Comparison of ENCODE assay signal across 16 cellular contexts in genomic region chr7:47771301-47771989, GRCh38.
A peak's percentile ranks its signal among the peaks of the same experiment; 100 is the strongest.
DNase-seq lines count a peak whose midpoint lies in the region; ATAC-seq and TF ChIP-seq lines count a peak whose summit lies in the region.
"Had no signal": no experiment of that assay in that cellular context is flagged by ENCODE, and none has a peak within 500 bp of the region (broad histone marks: within the 10 kb centered on the region; RNA-seq: fewer than 3 reads in every experiment).

No MANE protein-coding gene starts in this region.

- H3K14ac ChIP-seq in trophoblast cell (ENCODE audit: low read length): no peak overlapping the region

- H2BK12ac ChIP-seq in trophoblast cell (ENCODE audit: low read length): peak overlapping the region; percentile 59

- no peak overlapping the region for H3K23ac ChIP-seq in trophoblast cell (ENCODE audit: low read length)

- H3K4me3 ChIP-seq in AG10803 (ENCODE audit: low read length) (no peak overlapping the region), trophoblast cell (ENCODE audit: low read depth, low read length) (no peak overlapping the region), hepatocyte (no peak overlapping the region)
- H3K4me3 ChIP-seq: gastrocnemius medialis had no signal

- no peaks in the 10 kb centered on the region for H3K9me3 ChIP-seq in trophoblast cell (ENCODE audit: insufficient read depth, low read depth, low read length)
- H3K9me3 ChIP-seq in hepatocyte (ENCODE audit: low read depth): no peaks in the 10 kb centered on the region
- H3K9me3 ChIP-seq: gastrocnemius medialis had no signal

- peak; percentile 44 for DNase-seq in AG10803 (ENCODE audit: low read depth)
- DNase-seq in LHCN-M2 (ENCODE audit: low read depth): peak; percentile 83
- peak; percentile 11 for DNase-seq in cerebellum (ENCODE audit: low spot score)
- no peak for DNase-seq in trophoblast cell
- no peak for DNase-seq in hepatocyte (ENCODE audit: low spot score)
- no peak for DNase-seq in DMS153 (lab: John Stamatoyannopoulos, UW)
- no peak for DNase-seq in activated CD8-positive, alpha-beta memory T cell treated with anti-CD3 and anti-CD28 coated beads for 24 hours
- DNase-seq: activated CD4-positive, alpha-beta T cell treated with anti-CD3 and anti-CD28 coated beads, Interleukin-2, amount 50 U/mL, for 48 hours; activated naive CD4-positive, alpha-beta T cell treated with anti-CD3 and anti-CD28 coated beads, Interleukin-2, amount 10 ng/mL, durations not matched to agents 7 days and 5 days; CD8-positive, alpha-beta T cell; dermis blood vessel endothelial cell; left colon; NCI-H1694 treated with DMSO at 0.1 percent for 48 hours; T-cell had no signal

- H3K9me2 ChIP-seq in hepatocyte (replicated peaks; ENCODE audit: insufficient read depth): no peaks in the 10 kb centered on the region

- H2AK5ac ChIP-seq in trophoblast cell (ENCODE audit: low read length): no peak overlapping the region

- TF ChIP-seq CTCF in AG10803 (conservative IDR thresholded peaks at IDR 0.05; ENCODE audit: low read length) (peak; percentile 40), hepatocyte (IDR thresholded peaks at IDR 0.05; ENCODE audit: poor library complexity) (no peak)

- no peak overlapping the region for H2BK120ac ChIP-seq in trophoblast cell (ENCODE audit: insufficient read depth, low read length, poor library complexity)

- H3K4ac ChIP-seq in trophoblast cell (ENCODE audit: low read depth, low read length): no peak overlapping the region

- H3K79me2 ChIP-seq in trophoblast cell (ENCODE audit: control insufficient read depth, insufficient read depth, low read length, poor library complexity) (no peaks in the 10 kb centered on the region), hepatocyte (no peaks in the 10 kb centered on the region)

- no peak overlapping the region for H2BK5ac ChIP-seq in trophoblast cell (ENCODE audit: low read depth, low read length, poor library complexity)

- H3K27ac ChIP-seq in trophoblast cell (ENCODE audit: low read depth, low read length) (no peak overlapping the region), hepatocyte (no peak overlapping the region)
- H3K27ac ChIP-seq: gastrocnemius medialis had no signal

- H3K18ac ChIP-seq in trophoblast cell (ENCODE audit: low read length): no peak overlapping the region

- WGBS in trophoblast cell (ENCODE audit: extremely low coverage, insufficient coverage, insufficient read length): no CpG with 5 or more reads among the region's 5 CpGs
- 75% methylated on average over 5 of the region's 5 CpGs for WGBS in hepatocyte (ENCODE audit: low lambda C conversion rate, missing lambda C conversion rate)

- H4K91ac ChIP-seq in trophoblast cell (ENCODE audit: low read depth, low read length): no peak overlapping the region

- no peaks in the 10 kb centered on the region for H4K20me1 ChIP-seq in hepatocyte (ENCODE audit: insufficient read depth, poor library complexity, severe bottlenecking)

- no peak overlapping the region for H4K8ac ChIP-seq in trophoblast cell (ENCODE audit: low read depth, low read length)

- peaks cover 6% of the 10 kb centered on the region for H3K79me1 ChIP-seq in trophoblast cell (ENCODE audit: low read length)

- H3K27me3 ChIP-seq in trophoblast cell (ENCODE audit: insufficient read depth, low read length): no peaks in the 10 kb centered on the region
- H3K27me3 ChIP-seq in hepatocyte: no peaks in the 10 kb centered on the region
- H3K27me3 ChIP-seq: gastrocnemius medialis had no signal

- no peak overlapping the region for H3K4me2 ChIP-seq in trophoblast cell (ENCODE audit: low read length)
- no peak overlapping the region for H3K4me2 ChIP-seq in hepatocyte

- peak overlapping the region; percentile 30 for H2AFZ ChIP-seq in trophoblast cell (ENCODE audit: insufficient read depth, low read length, poor library complexity)
- H2AFZ ChIP-seq in hepatocyte: no peak overlapping the region

- ATAC-seq in GM19328 (IDR thresholded peaks at IDR 0.05; ENCODE audit: unreplicated experiment): no peak
- ATAC-seq: CD8-positive, alpha-beta T cell; left colon; T-cell had no signal

- no peak overlapping the region for H4K12ac ChIP-seq in trophoblast cell (ENCODE audit: low read depth, low read length)

- H3K4me1 ChIP-seq in trophoblast cell (ENCODE audit: control insufficient read depth in 1 of 2, insufficient read depth in 2 of 2, low read length in 2 of 2) (peaks cover 3 to 6% of the 10 kb centered on the region in 2 experiments), hepatocyte (ENCODE audit: insufficient read depth) (peaks cover 8% of the 10 kb centered on the region)
- H3K4me1 ChIP-seq: gastrocnemius medialis had no signal

- no peak overlapping the region for H3K9ac ChIP-seq in trophoblast cell (ENCODE audit: low read length)

- H3K36me3 ChIP-seq in trophoblast cell (ENCODE audit: control insufficient read depth in 1 of 2, insufficient read depth in 2 of 2, low read length in 2 of 2) (no peaks in the 10 kb centered on the region), hepatocyte (replicated peaks; ENCODE audit: insufficient read depth, low read depth) (no peaks in the 10 kb centered on the region)
- H3K36me3 ChIP-seq: gastrocnemius medialis had no signal

Comparison
In these comparisons a context has a peak if more than half of its experiments do, and no peak if none do; other contexts are left out.
1. DNase-seq: peak in AG10803 (single experiment), LHCN-M2 (single experiment) and cerebellum (single experiment); none in trophoblast cell (0 of 2), hepatocyte (single experiment), DMS153 (single experiment) and activated CD8-positive, alpha-beta memory T cell treated with anti-CD3 and anti-CD28 coated beads for 24 hours (single experiment).